In the genomic region with DNA sequence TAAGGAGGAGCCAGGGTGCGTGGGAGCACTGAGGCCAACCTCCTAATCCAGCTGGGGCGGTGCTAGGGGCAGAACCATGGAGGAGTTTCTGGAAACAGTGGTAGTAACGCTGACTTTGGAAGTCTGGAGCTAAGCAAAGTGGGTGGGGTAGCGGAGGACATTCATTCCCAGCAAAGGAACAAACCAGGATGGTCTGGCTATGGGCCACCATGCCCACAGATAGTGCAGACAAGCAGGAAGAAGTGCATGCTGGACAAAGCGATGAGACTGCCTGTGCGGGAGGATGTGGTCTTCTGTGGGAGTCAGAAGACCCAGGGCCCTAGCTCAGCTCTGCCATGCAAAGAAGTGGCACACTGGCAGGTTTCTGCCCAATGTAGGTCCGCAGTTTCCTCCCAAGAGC, we compare ENCODE assay signal across 35 cellular contexts.
"Had no signal": no experiment of that assay in that cellular context is flagged by ENCODE, and none has a peak within 500 bp of the region (broad histone marks: within the 10 kb centered on the region; RNA-seq: fewer than 3 reads in every experiment).

No MANE protein-coding gene starts in this region.

- H3K27me3 Mint-ChIP-seq: activated B cell treated with CpG ODN at 0.5 μM for 24 hours; activated CD4-positive, alpha-beta memory T cell treated with anti-CD3 and anti-CD28 coated beads for 36 hours; activated CD4-positive, alpha-beta T cell treated with anti-CD3 and anti-CD28 coated beads, Interleukin-2, amount 10 ng/mL, durations not matched to agents 24 days and 14 days; activated CD8-positive, alpha-beta T cell treated with anti-CD3 and anti-CD28 coated beads for 36 hours; activated naive CD8-positive, alpha-beta T cell treated with anti-CD3 and anti-CD28 coated beads for 36 hours; activated T-helper 17 cell treated with anti-CD3 and anti-CD28 coated beads, Interleukin-2, amount 50 U/mL, for 72 hours had no signal

- H3K9me3 Mint-ChIP-seq: activated B cell treated with CpG ODN at 0.5 μM for 24 hours; activated CD4-positive, alpha-beta memory T cell treated with anti-CD3 and anti-CD28 coated beads for 36 hours; activated CD4-positive, alpha-beta T cell treated with anti-CD3 and anti-CD28 coated beads, Interleukin-2, amount 10 ng/mL, durations not matched to agents 24 days and 14 days; activated CD8-positive, alpha-beta T cell treated with anti-CD3 and anti-CD28 coated beads for 36 hours; activated naive CD4-positive, alpha-beta T cell treated with anti-CD3 and anti-CD28 coated beads for 36 hours; activated naive CD4-positive, alpha-beta T cell treated with anti-CD3 and anti-CD28 coated beads, Interleukin-2, amount 50 U/mL, for 72 hours; activated naive CD8-positive, alpha-beta T cell treated with anti-CD3 and anti-CD28 coated beads for 36 hours; activated T-cell treated with anti-CD3 and anti-CD28 coated beads, Interleukin-2, amount 50 U/mL, for 4 hours; activated T-cell treated with anti-CD3 and anti-CD28 coated beads, Interleukin-2, amount 50 U/mL, for 72 hours; activated T-helper 1 cell treated with anti-CD3 and anti-CD28 coated beads, Interleukin-12 subunit alpha, Interleukin-12 subunit beta, Interleukin-2, Interleukin-4 antibody, amounts not matched to agents 30 ng/mL and 10 ng/mL and 1 ng/mL, durations not matched to agents 14 hours and 24 hours and 36 hours; activated T-helper 17 cell treated with anti-CD3 and anti-CD28 coated beads, Interleukin-2, amount 50 U/mL, for 72 hours; T-helper 1 cell treated with Interleukin-12 subunit alpha and Interleukin-12 subunit beta and Interleukin-4 antibody, amounts not matched to agents 30 μg/mL and 1 μg/mL, for 36 hours; T-helper 2 cell treated with Interferon-gamma antibody and Interleukin-4, amounts not matched to agents 5 μg/mL and 100 μg/mL, for 36 hours had no signal

- H3K36me3 Mint-ChIP-seq: activated CD4-positive, alpha-beta memory T cell treated with anti-CD3 and anti-CD28 coated beads for 36 hours; activated naive CD4-positive, alpha-beta T cell treated with anti-CD3 and anti-CD28 coated beads, Interleukin-2, amount 50 U/mL, for 72 hours; activated naive CD8-positive, alpha-beta T cell treated with anti-CD3 and anti-CD28 coated beads for 36 hours had no signal

- H3K4me3 ChIP-seq: adrenal gland, body of pancreas, breast epithelium had no signal

- H3K4me1 Mint-ChIP-seq: activated B cell treated with CpG ODN at 0.5 μM for 24 hours; activated naive CD8-positive, alpha-beta T cell treated with anti-CD3 and anti-CD28 coated beads for 36 hours; activated T-helper 17 cell treated with anti-CD3 and anti-CD28 coated beads, Interleukin-2, amount 50 U/mL, for 72 hours had no signal

- H3K4me3 Mint-ChIP-seq: activated B cell treated with CpG ODN at 0.5 μM for 24 hours; activated CD4-positive, alpha-beta memory T cell treated with anti-CD3 and anti-CD28 coated beads for 36 hours; activated CD4-positive, alpha-beta T cell treated with anti-CD3 and anti-CD28 coated beads, Interleukin-2, amount 10 ng/mL, durations not matched to agents 24 days and 14 days; activated CD8-positive, alpha-beta T cell treated with anti-CD3 and anti-CD28 coated beads for 36 hours; activated naive CD4-positive, alpha-beta T cell treated with anti-CD3 and anti-CD28 coated beads for 36 hours; activated naive CD8-positive, alpha-beta T cell treated with anti-CD3 and anti-CD28 coated beads for 36 hours; activated T-cell treated with anti-CD3 and anti-CD28 coated beads, Interleukin-2, amount 50 U/mL, for 4 hours; activated T-cell treated with anti-CD3 and anti-CD28 coated beads, Interleukin-2, amount 50 U/mL, for 72 hours; activated T-helper 1 cell treated with anti-CD3 and anti-CD28 coated beads, Interleukin-12 subunit alpha, Interleukin-12 subunit beta, Interleukin-2, Interleukin-4 antibody, amounts not matched to agents 30 ng/mL and 10 ng/mL and 1 ng/mL, durations not matched to agents 14 hours and 24 hours and 36 hours; activated T-helper 17 cell treated with anti-CD3 and anti-CD28 coated beads, Interleukin-2, amount 50 U/mL, for 72 hours; T-helper 1 cell treated with Interleukin-12 subunit alpha and Interleukin-12 subunit beta and Interleukin-4 antibody, amounts not matched to agents 30 μg/mL and 1 μg/mL, for 36 hours; T-helper 2 cell treated with Interferon-gamma antibody and Interleukin-4, amounts not matched to agents 5 μg/mL and 100 μg/mL, for 36 hours had no signal

- H3K27ac Mint-ChIP-seq: activated B cell treated with CpG ODN at 0.5 μM for 24 hours; activated CD4-positive, alpha-beta memory T cell treated with anti-CD3 and anti-CD28 coated beads for 36 hours; activated CD4-positive, alpha-beta T cell treated with anti-CD3 and anti-CD28 coated beads, Interleukin-2, amount 10 ng/mL, durations not matched to agents 24 days and 14 days; activated CD8-positive, alpha-beta T cell treated with anti-CD3 and anti-CD28 coated beads for 36 hours; activated naive CD4-positive, alpha-beta T cell treated with anti-CD3 and anti-CD28 coated beads for 36 hours; activated naive CD4-positive, alpha-beta T cell treated with anti-CD3 and anti-CD28 coated beads, Interleukin-2, amount 50 U/mL, for 72 hours; activated naive CD8-positive, alpha-beta T cell treated with anti-CD3 and anti-CD28 coated beads for 36 hours; activated T-cell treated with anti-CD3 and anti-CD28 coated beads, Interleukin-2, amount 50 U/mL, for 72 hours; activated T-helper 1 cell treated with anti-CD3 and anti-CD28 coated beads, Interleukin-12 subunit alpha, Interleukin-12 subunit beta, Interleukin-2, Interleukin-4 antibody, amounts not matched to agents 30 ng/mL and 10 ng/mL and 1 ng/mL, durations not matched to agents 14 hours and 24 hours and 36 hours; activated T-helper 17 cell treated with anti-CD3 and anti-CD28 coated beads, Interleukin-2, amount 50 U/mL, for 72 hours; T-helper 1 cell treated with Interleukin-12 subunit alpha and Interleukin-12 subunit beta and Interleukin-4 antibody, amounts not matched to agents 30 μg/mL and 1 μg/mL, for 36 hours; T-helper 2 cell treated with Interferon-gamma antibody and Interleukin-4, amounts not matched to agents 5 μg/mL and 100 μg/mL, for 36 hours had no signal

- H3K4me1 ChIP-seq: breast epithelium had no signal

- H3K27ac ChIP-seq: adrenal gland, body of pancreas, brain microvascular endothelial cell, breast epithelium, VCaP had no signal

- DNase-seq: activated B cell treated with CpG ODN at 0.5 μM for 24 hours; activated CD4-positive, alpha-beta memory T cell treated with anti-CD3 and anti-CD28 coated beads for 36 hours; activated CD4-positive, alpha-beta T cell treated with anti-CD3 and anti-CD28 coated beads for 4 hours; activated CD4-positive, alpha-beta T cell treated with anti-CD3 and anti-CD28 coated beads, Interleukin-2, amount 10 ng/mL, durations not matched to agents 24 days and 14 days; activated CD4-positive, alpha-beta T cell treated with anti-CD3 and anti-CD28 coated beads, Interleukin-2, amount 50 U/mL, for 1 hour; activated CD4-positive, alpha-beta T cell treated with anti-CD3 and anti-CD28 coated beads, Interleukin-2, amount 50 U/mL, for 4 hours; activated CD4-positive, CD25-positive, alpha-beta regulatory T cell treated with anti-CD3 and anti-CD28 coated beads, Interleukin-2, amount 50 U/mL, for 72 hours; activated CD8-positive, alpha-beta memory T cell treated with anti-CD3 and anti-CD28 coated beads, Interleukin-2, amount 50 U/mL, for 4 hours; activated CD8-positive, alpha-beta T cell treated with anti-CD3 and anti-CD28 coated beads for 36 hours; activated effector memory CD4-positive, alpha-beta T cell treated with anti-CD3 and anti-CD28 coated beads, Interleukin-2, amount 50 U/mL, for 16 hours; activated gamma-delta T cell treated with Interleukin-2 at 50 U/mL for 16 hours; activated naive CD4-positive, alpha-beta T cell; activated naive CD4-positive, alpha-beta T cell treated with anti-CD3 and anti-CD28 coated beads for 36 hours; activated naive CD4-positive, alpha-beta T cell treated with anti-CD3 and anti-CD28 coated beads, Interleukin-2, amount 50 U/mL, for 16 hours; activated naive CD8-positive, alpha-beta T cell treated with anti-CD3 and anti-CD28 coated beads for 36 hours; activated T-cell treated with anti-CD3 and anti-CD28 coated beads for 4 hours; activated T-cell treated with anti-CD3 and anti-CD28 coated beads, Interleukin-2, amount 50 U/mL, for 1 hour; activated T-cell treated with anti-CD3 and anti-CD28 coated beads, Interleukin-2, amount 50 U/mL, for 4 hours; activated T-cell treated with anti-CD3 and anti-CD28 coated beads, Interleukin-2, amount 50 U/mL, for 72 hours; adrenal gland; amniotic stem cell; aorta; body of pancreas; brain microvascular endothelial cell; central memory CD4-positive, alpha-beta T cell; T-helper 1 cell; T-helper 2 cell; T-helper 9 cell had no signal

- H3K27me3 ChIP-seq: adrenal gland, body of pancreas, brain microvascular endothelial cell, breast epithelium had no signal

- H3K9me3 ChIP-seq: adrenal gland, body of pancreas, breast epithelium had no signal

- H3K36me3 ChIP-seq: adrenal gland, brain microvascular endothelial cell, breast epithelium had no signal
